Comparison of ENCODE assay signal across 1 cellular context in genomic region chr16:67935096-67935401, GRCh38.
TF ChIP-seq lines count a peak whose summit lies in the region.

No MANE protein-coding gene starts in this region.

TF ChIP-seq in K562, 482 proteins besides CTCF, POLR2A, EP300 and RAD21 (continued from another document):
- TF ChIP-seq HLTF (IDR thresholded peaks at IDR 0.05) (no peak), GTF2F1 (IDR thresholded peaks at IDR 0.05; ENCODE audit: low read depth, low read length) (no peak), ZHX1 (conservative IDR thresholded peaks at IDR 0.05; ENCODE audit: low read length) (no peak), TCF7 (IDR thresholded peaks at IDR 0.05; ENCODE audit: borderline replicate concordance) (no peak), ZBTB7A (IDR thresholded peaks at IDR 0.05; ENCODE audit: borderline replicate concordance, control insufficient read depth, low read depth, low read length) (peak; percentile 35; the same call in 1 of the 2 replicates), LCOR (CRISPR knock-in tag; IDR thresholded peaks at IDR 0.05) (0 out of 2 replicates have a peak, but pooled peaks have one; percentile 25), ZNF830 (CRISPR knock-in tag; IDR thresholded peaks at IDR 0.05) (0 out of 2 replicates have a peak, but pooled peaks have one; percentile 47), CEBPZ (IDR thresholded peaks at IDR 0.05; ENCODE audit: borderline replicate concordance, low read depth, low read length) (no peak), EHMT2 (IDR thresholded peaks at IDR 0.05) (no peak), MED1 (CRISPR knock-in tag; IDR thresholded peaks at IDR 0.05; ENCODE audit: borderline replicate concordance) (0 out of 2 replicates have a peak, but pooled peaks have one; percentile 18), ZNF695 (CRISPR knock-in tag; IDR thresholded peaks at IDR 0.05) (no peak), ZBTB8A (IDR thresholded peaks at IDR 0.05; ENCODE audit: partially characterized antibody) (no peak), ZNF764 (CRISPR knock-in tag; IDR thresholded peaks at IDR 0.05; ENCODE audit: low read depth) (no peak), STAT5B (CRISPR knock-in tag; IDR thresholded peaks at IDR 0.05) (no peak), ZNF644 (tag; IDR thresholded peaks at IDR 0.05; ENCODE audit: low read depth) (no peak), SIRT6 (IDR thresholded peaks at IDR 0.05; ENCODE audit: low read depth, low read length) (no peak), ETV1 (tag; conservative IDR thresholded peaks at IDR 0.05; ENCODE audit: low read depth) (no peak), HEY1 (CRISPR knock-in tag; IDR thresholded peaks at IDR 0.05; ENCODE audit: borderline replicate concordance) (no peak), SNAPC5 (CRISPR knock-in tag; IDR thresholded peaks at IDR 0.05) (no peak), ZNF77 (CRISPR knock-in tag; IDR thresholded peaks at IDR 0.05) (peak; percentile 18; the same call in 1 of the 2 replicates), AFF4 (CRISPR knock-in tag; IDR thresholded peaks at IDR 0.05) (no peak)
